In the genomic region with DNA sequence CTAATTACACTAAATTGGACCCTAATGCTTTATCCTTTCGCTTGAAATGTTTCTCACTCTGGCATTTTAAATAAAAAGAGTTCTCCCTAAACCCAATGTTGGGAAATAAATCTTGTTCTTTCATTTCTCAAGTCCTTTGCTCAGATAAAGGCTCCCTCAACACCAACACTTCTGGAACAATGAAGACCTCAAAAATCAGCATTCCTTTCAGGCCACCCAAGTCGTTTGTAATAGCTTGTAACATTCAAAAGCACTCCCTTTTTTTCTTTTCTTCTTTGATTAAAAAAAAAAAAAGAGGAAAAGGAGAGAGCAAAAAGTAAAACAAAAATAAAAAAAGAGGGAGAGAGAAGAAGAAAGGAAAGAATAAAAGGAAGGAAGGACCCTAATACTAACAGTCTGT, we compare ENCODE assay signal across 29 cellular contexts. TPM values are rescaled to one million over a fixed set of nuclear protein-coding genes. Genes with fewer than 3 reads are reported as not detected.
"Had no signal": no experiment of that assay in that cellular context is flagged by ENCODE, and none has a peak within 500 bp of the region (broad histone marks: within the 10 kb centered on the region; RNA-seq: fewer than 3 reads in every experiment).

No MANE protein-coding gene starts in this region.

- H3K9me3 ChIP-seq: heart left ventricle, upper lobe of right lung had no signal

- ATAC-seq: esophagus mucosa; foreskin keratinocyte; heart left ventricle; left colon; naive thymus-derived CD8-positive, alpha-beta T cell; right cardiac atrium; T-cell; upper lobe of right lung had no signal

- H3K9me3 Mint-ChIP-seq: immature natural killer cell; naive thymus-derived CD8-positive, alpha-beta T cell; T-cell had no signal

- H3K4me1 Mint-ChIP-seq: immature natural killer cell had no signal

- DNase-seq: activated CD4-positive, alpha-beta T cell treated with anti-CD3 and anti-CD28 coated beads for 4 hours; activated CD4-positive, alpha-beta T cell treated with anti-CD3 and anti-CD28 coated beads, Interleukin-2, amount 50 U/mL, for 48 hours; activated CD4-positive, CD25-positive, alpha-beta regulatory T cell; activated CD8-positive, alpha-beta memory T cell treated with anti-CD3 and anti-CD28 coated beads for 24 hours; activated effector memory CD4-positive, alpha-beta T cell treated with Interleukin-2 at 50 U/mL for 16 hours; activated naive CD4-positive, alpha-beta T cell treated with Interleukin-2 at 50 U/mL for 16 hours; amniotic stem cell; brain microvascular endothelial cell; foreskin keratinocyte; heart left ventricle; hypothalamus; immature natural killer cell; kidney; left colon; mammary epithelial cell; midbrain; naive thymus-derived CD8-positive, alpha-beta T cell; right cardiac atrium; stimulated activated CD4-positive, alpha-beta T cell treated with anti-CD3 and anti-CD28 coated beads, Interleukin-15, amount 100 ng/mL, for 24 hours; stimulated activated CD4-positive, alpha-beta T cell treated with anti-CD3 and anti-CD28 coated beads, Interleukin-2, amount 100 ng/mL, for 24 hours; stimulated activated naive CD4-positive, alpha-beta T cell treated with Interleukin-2 at 50 U/mL for 16 hours; T-cell; upper lobe of right lung had no signal

- FAIRE-seq: astrocyte, kidney had no signal

- H3K27me3 ChIP-seq: brain microvascular endothelial cell, heart left ventricle, upper lobe of right lung had no signal

- H3K4me3 ChIP-seq: coronary artery, heart left ventricle, upper lobe of right lung had no signal

- H3K4me3 Mint-ChIP-seq: activated naive CD8-positive, alpha-beta T cell; immature natural killer cell; naive thymus-derived CD8-positive, alpha-beta T cell; T-cell had no signal

- H3K27ac ChIP-seq: brain microvascular endothelial cell, coronary artery, foreskin keratinocyte, heart left ventricle, upper lobe of right lung had no signal

- H3K27me3 Mint-ChIP-seq: activated naive CD8-positive, alpha-beta T cell; naive thymus-derived CD8-positive, alpha-beta T cell; T-cell had no signal

- H3K36me3 ChIP-seq: brain microvascular endothelial cell, upper lobe of right lung had no signal

- H3K27ac Mint-ChIP-seq: activated naive CD8-positive, alpha-beta T cell; immature natural killer cell had no signal

- H3K4me1 ChIP-seq: foreskin keratinocyte, heart left ventricle, upper lobe of right lung had no signal

RNA-seq across cellular contexts. Expression of gene FOXJ1, which starts 23.3 kb away (rescaled TPM):
- total RNA-seq: cardiac septum, esophagus mucosa, heart left ventricle, mammary epithelial cell, right cardiac atrium, subcutaneous adipose tissue had no signal
